ENCODE assay signal across 18 cellular contexts in the genomic region with DNA sequence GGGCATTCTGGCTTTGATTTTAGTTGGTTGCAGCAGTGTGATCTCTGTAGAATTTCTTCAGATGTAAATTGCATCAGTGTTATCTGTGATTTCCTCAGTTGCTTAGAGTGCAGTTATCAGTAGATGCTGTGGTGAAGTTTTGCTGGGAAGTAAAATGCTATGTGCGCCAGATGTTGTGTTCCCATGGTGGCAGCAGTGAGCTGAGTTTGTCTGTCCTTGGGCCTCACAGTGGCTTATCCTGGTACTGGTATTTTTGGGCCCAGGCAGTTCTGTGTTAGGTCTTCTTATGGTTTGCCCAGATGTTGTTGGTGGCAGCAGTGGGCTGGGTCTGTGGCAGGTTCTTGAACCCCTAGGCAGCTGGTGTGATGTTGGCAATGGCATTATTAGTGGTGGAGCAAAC.
A peak's percentile ranks its signal among the peaks of the same experiment; 100 is the strongest.
DNase-seq lines count a peak whose midpoint lies in the region; ATAC-seq and TF ChIP-seq lines count a peak whose summit lies in the region.
"Had no signal": no experiment of that assay in that cellular context is flagged by ENCODE, and none has a peak within 500 bp of the region (broad histone marks: within the 10 kb centered on the region; RNA-seq: fewer than 3 reads in every experiment).

No MANE protein-coding gene starts in this region.

- H3K27me3 ChIP-seq in GM23338 (ENCODE audit: insufficient read depth): no peaks in the 10 kb centered on the region
- no peaks in the 10 kb centered on the region for H3K27me3 ChIP-seq in mesendoderm (ENCODE audit: insufficient read depth, low read length, poor library complexity)
- H3K27me3 ChIP-seq: BLaER1 treated with 17β-estradiol and CSF1 and Interleukin-3, amounts not matched to agents 10 nM and 100 nM; Peyer's patch had no signal

- ATAC-seq in GM23338: peak; percentile 81
- no peak for ATAC-seq in GM18519 (IDR thresholded peaks at IDR 0.05; ENCODE audit: low FRiP score, unreplicated experiment)
- no peak for ATAC-seq in stimulated activated naive B cell treated with anti-CD40 and anti-IgM and Interleukin-4, amounts not matched to agents 10 μg/mL and 1 μg/mL and 100 μg/mL, for 72 hours (replicated peaks)
- no peak for ATAC-seq in HG02981 (IDR thresholded peaks at IDR 0.05; ENCODE audit: unreplicated experiment)
- ATAC-seq: GM12878 had no signal

- H2AK5ac ChIP-seq in mesendoderm (ENCODE audit: low read length): no peak overlapping the region

- H3K79me1 ChIP-seq in mesendoderm (ENCODE audit: low read length): no peaks in the 10 kb centered on the region

- H2AFZ ChIP-seq in GM23338: no peak overlapping the region

- no peaks in the 10 kb centered on the region for H4K20me1 ChIP-seq in GM23338 (replicated peaks; ENCODE audit: insufficient read depth)
- H4K20me1 ChIP-seq: BLaER1 treated with 17β-estradiol and CSF1 and Interleukin-3, amounts not matched to agents 10 nM and 100 nM had no signal

- no peak overlapping the region for H2BK120ac ChIP-seq in mesendoderm (ENCODE audit: low read depth, low read length)

- H4K8ac ChIP-seq in mesendoderm (ENCODE audit: low read depth, low read length): no peak overlapping the region

- no peak overlapping the region for H3K18ac ChIP-seq in mesendoderm (ENCODE audit: low read length)

- peaks cover 14% of the 10 kb centered on the region; the same call in 1 of the 2 replicates for H3K9me2 ChIP-seq in GM23338 (ENCODE audit: insufficient read depth)

- TF ChIP-seq CTCF in GM23338 (conservative IDR thresholded peaks at IDR 0.05; ENCODE audit: low read depth in 2 of 2) (peak; percentile 52 to 78), LNCAP (IDR thresholded peaks at IDR 0.05) (peak; percentile 20; the same call in 1 of the 2 replicates)

- H3K4me3 ChIP-seq in GM23338 (no peak overlapping the region), mesendoderm (ENCODE audit: low read length) (no peak overlapping the region)
- H3K4me3 ChIP-seq: BLaER1 treated with 17β-estradiol and CSF1 and Interleukin-3, amounts not matched to agents 10 nM and 100 nM; GM12878; Peyer's patch had no signal

- H3K27me3 Mint-ChIP-seq in GM23338 (ENCODE audit: insufficient read depth, low read depth, poor library complexity): no peaks in the 10 kb centered on the region
- no peaks in the 10 kb centered on the region for H3K27me3 Mint-ChIP-seq in stimulated activated naive B cell treated with anti-CD40 and anti-IgM and Interleukin-4, amounts not matched to agents 10 μg/mL and 1 μg/mL and 100 μg/mL, for 72 hours

- H2BK5ac ChIP-seq in mesendoderm (ENCODE audit: low read length): no peak overlapping the region

- peaks cover 9% of the 10 kb centered on the region; the same call in 2 of the 3 replicates for H3K36me3 Mint-ChIP-seq in GM23338 (ENCODE audit: low read depth)
- H3K36me3 Mint-ChIP-seq in stimulated activated naive B cell treated with anti-CD40 and anti-IgM and Interleukin-4, amounts not matched to agents 10 μg/mL and 1 μg/mL and 100 μg/mL, for 72 hours: no peaks in the 10 kb centered on the region

- no peak overlapping the region for H4K5ac ChIP-seq in mesendoderm (ENCODE audit: low read length)

- H3K79me2 ChIP-seq in GM23338 (replicated peaks; ENCODE audit: insufficient read depth) (no peaks in the 10 kb centered on the region), mesendoderm (ENCODE audit: control insufficient read depth, insufficient read depth, low read length) (no peaks in the 10 kb centered on the region)

- H3K36me3 ChIP-seq in GM23338 (ENCODE audit: insufficient read depth) (no peaks in the 10 kb centered on the region), mesendoderm (ENCODE audit: control insufficient read depth, insufficient read depth, low read length) (no peaks in the 10 kb centered on the region)
- H3K36me3 ChIP-seq: BLaER1 treated with 17β-estradiol and CSF1 and Interleukin-3, amounts not matched to agents 10 nM and 100 nM; Peyer's patch had no signal

- no peak overlapping the region for H3K4me2 ChIP-seq in GM23338
- H3K4me2 ChIP-seq in mesendoderm (ENCODE audit: low read length): no peak overlapping the region
- H3K4me2 ChIP-seq: BLaER1 treated with 17β-estradiol and CSF1 and Interleukin-3, amounts not matched to agents 10 nM and 100 nM had no signal

- H3F3A ChIP-seq in GM23338 (replicated peaks; ENCODE audit: low read depth): no peaks in the 10 kb centered on the region

- H2BK15ac ChIP-seq in mesendoderm (replicated peaks; ENCODE audit: low read depth): no peak overlapping the region

- H3K56ac ChIP-seq in mesendoderm (ENCODE audit: low read length): no peak overlapping the region

- H3K27ac Mint-ChIP-seq in GM23338: no peak overlapping the region
- H3K27ac Mint-ChIP-seq in stimulated activated naive B cell treated with anti-CD40 and anti-IgM and Interleukin-4, amounts not matched to agents 10 μg/mL and 1 μg/mL and 100 μg/mL, for 72 hours: no peak overlapping the region

- WGBS in mesendoderm (ENCODE audit: extremely low coverage, insufficient coverage, low lambda C conversion rate): no CpG with 5 or more reads among the region's 1 CpG

- no peak overlapping the region for H3K4me3 Mint-ChIP-seq in GM23338
- no peak overlapping the region for H3K4me3 Mint-ChIP-seq in stimulated activated naive B cell treated with anti-CD40 and anti-IgM and Interleukin-4, amounts not matched to agents 10 μg/mL and 1 μg/mL and 100 μg/mL, for 72 hours

- no peak overlapping the region for H3K27ac ChIP-seq in GM23338 (ENCODE audit: low read depth)
- no peak overlapping the region for H3K27ac ChIP-seq in mesendoderm (ENCODE audit: low read depth, low read length)
- H3K27ac ChIP-seq: BLaER1 treated with 17β-estradiol and CSF1 and Interleukin-3, amounts not matched to agents 10 nM and 100 nM; Peyer's patch had no signal

- no peaks in the 10 kb centered on the region for H3K4me1 Mint-ChIP-seq in GM23338
- H3K4me1 Mint-ChIP-seq in stimulated activated naive B cell treated with anti-CD40 and anti-IgM and Interleukin-4, amounts not matched to agents 10 μg/mL and 1 μg/mL and 100 μg/mL, for 72 hours: no peaks in the 10 kb centered on the region

- H3K4me1 ChIP-seq in GM23338 (ENCODE audit: insufficient read depth) (no peaks in the 10 kb centered on the region), mesendoderm (ENCODE audit: control insufficient read depth, low read depth, low read length) (no peaks in the 10 kb centered on the region)
- H3K4me1 ChIP-seq: BLaER1 treated with 17β-estradiol and CSF1 and Interleukin-3, amounts not matched to agents 10 nM and 100 nM; Peyer's patch had no signal

- H3K9me3 Mint-ChIP-seq in GM23338: peaks cover 18% of the 10 kb centered on the region
- H3K9me3 Mint-ChIP-seq in stimulated activated naive B cell treated with anti-CD40 and anti-IgM and Interleukin-4, amounts not matched to agents 10 μg/mL and 1 μg/mL and 100 μg/mL, for 72 hours: peaks cover 26 to 32% of the 10 kb centered on the region in 2 donors

- H3K9ac ChIP-seq in mesendoderm (ENCODE audit: low read length): no peak overlapping the region
- H3K9ac ChIP-seq: BLaER1 treated with 17β-estradiol and CSF1 and Interleukin-3, amounts not matched to agents 10 nM and 100 nM had no signal

- no peak overlapping the region for H3K23ac ChIP-seq in mesendoderm (ENCODE audit: low read length)

- DNase-seq in GM23338 (ENCODE audit: low spot score) (peak; percentile 64), amniotic epithelial cell (ENCODE audit: low read depth) (peak; percentile 17), mesendoderm (peak; percentile 42), NCI-H2107 (lab: John Stamatoyannopoulos, UW) (no peak)
- no peak for DNase-seq in stimulated activated naive B cell treated with anti-CD40 and anti-IgM and Interleukin-4, amounts not matched to agents 10 μg/mL and 1 μg/mL and 100 μg/mL, for 72 hours
- DNase-seq: COR-L47, DMS153, GOT3, NCI-H1092, NCI-H1694 treated with DMSO at 0.1 percent for 48 hours, NCI-H446, Peyer's patch, SHP77 treated with DMSO at 0.1 percent for 48 hours had no signal

- H3K4ac ChIP-seq in mesendoderm (ENCODE audit: low read depth, low read length): no peak overlapping the region

TF ChIP-seq in GM23338, 12 proteins besides CTCF, POLR2A, EP300 and RAD21:
- TF ChIP-seq ZNF331 (CRISPR knock-in tag; IDR thresholded peaks at IDR 0.05; ENCODE audit: low read depth) (no peak), JUNB (IDR thresholded peaks at IDR 0.05; ENCODE audit: unreplicated experiment) (no peak), NANOG (IDR thresholded peaks at IDR 0.05; ENCODE audit: borderline replicate concordance) (no peak), ETS1 (IDR thresholded peaks at IDR 0.05) (no peak), CREB1 (CRISPR knock-in tag; IDR thresholded peaks at IDR 0.05; ENCODE audit: low read depth) (no peak), ZNF114 (CRISPR knock-in tag; IDR thresholded peaks at IDR 0.05) (no peak)

Comparison
In these comparisons a context has a peak if more than half of its experiments do, and no peak if none do; other contexts are left out.
1. DNase-seq: peak in GM23338 (single experiment), amniotic epithelial cell (single experiment) and mesendoderm (single experiment); none in stimulated activated naive B cell treated with anti-CD40 and anti-IgM and Interleukin-4, amounts not matched to agents 10 μg/mL and 1 μg/mL and 100 μg/mL, for 72 hours (single experiment) and NCI-H2107 (single experiment).